ENCODE assay signal across 15 cellular contexts in genomic region chr19:51372021-51372648, GRCh38. TPM values are rescaled to one million over a fixed set of nuclear protein-coding genes. Genes with fewer than 3 reads are reported as not detected.
A peak's percentile ranks its signal among the peaks of the same experiment; 100 is the strongest.
DNase-seq lines count a peak whose midpoint lies in the region; TF ChIP-seq lines count a peak whose summit lies in the region.
"Had no signal": no experiment of that assay in that cellular context is flagged by ENCODE, and none has a peak within 500 bp of the region (broad histone marks: within the 10 kb centered on the region; RNA-seq: fewer than 3 reads in every experiment).

No MANE protein-coding gene starts in this region.

- BruUV-seq in A673 (replicated peaks; lab: Mats Ljungman, UMichigan) = no TSS peak

- WGBS in liver = 82% methylated on average over 18 of the region's 18 CpGs
- WGBS in transverse colon (ENCODE audit: low coverage in 1 of 2), 2 donors = 78 to 83% methylated on average over 5 to 18 of the region's 18 CpGs

- H3K27ac Mint-ChIP-seq in activated naive CD4-positive, alpha-beta T cell treated with anti-CD3 and anti-CD28 coated beads, Interleukin-2, amount 50 U/mL, for 24 hours = peak overlapping the region; percentile 81
- H3K27ac Mint-ChIP-seq in activated CD4-positive, alpha-beta memory T cell treated with anti-CD3 and anti-CD28 coated beads, Interleukin-2, amount 10 ng/mL, durations not matched to agents 7 days and 5 days = peak overlapping the region; percentile 100

- POLR2A ChIA-PET in activated CD4-positive, alpha-beta memory T cell treated with anti-CD3 and anti-CD28 coated beads, Interleukin-2, amount 10 ng/mL, durations not matched to agents 7 days and 5 days (lab: Charles Lee) = interaction anchor here (0.6 to 8.4 kb wide), 12 partner anchors 8 to 119 kb away, joined by 3 to 207 read pairs (median 4); partner anchors contain the start of genes LIM2 and SIGLEC10
- POLR2A ChIA-PET in A673 (lab: Charles Lee; ENCODE audit: low non-redundant PET) = no interaction called here

- no peak overlapping the region for H3K9ac ChIP-seq in liver (ENCODE audit: low read depth in 1 of 2, low read length in 2 of 2)
- H3K9ac ChIP-seq: GM23248, parathyroid adenoma had no signal

- peak overlapping the region in 1 of 3 donors; percentile 1 for H3K4me3 ChIP-seq in liver (ENCODE audit: low read depth in 1 of 3, low read length in 3 of 3)
- H3K4me3 ChIP-seq in transverse colon = no peak overlapping the region
- no peak overlapping the region for H3K4me3 ChIP-seq in A673 (ENCODE audit: low read depth, low read length, poor library complexity, severe bottlenecking)
- H3K4me3 ChIP-seq: GM23248 had no signal

- no peak for TF ChIP-seq RAD21 in liver (IDR thresholded peaks at IDR 0.05)

- H3K27me3 Mint-ChIP-seq in activated naive CD4-positive, alpha-beta T cell treated with anti-CD3 and anti-CD28 coated beads, Interleukin-2, amount 50 U/mL, for 24 hours = no peaks in the 10 kb centered on the region
- H3K27me3 Mint-ChIP-seq in activated CD4-positive, alpha-beta memory T cell treated with anti-CD3 and anti-CD28 coated beads, Interleukin-2, amount 10 ng/mL, durations not matched to agents 7 days and 5 days = no peaks in the 10 kb centered on the region

- H3K27ac ChIP-seq in liver (ENCODE audit: low read depth in 1 of 2, low read length in 2 of 2) (peak overlapping the region; percentile 10 to 26), transverse colon (peak overlapping the region; percentile 2 to 42 (median 18)), A673 (ENCODE audit: low read depth, low read length, poor library complexity, severe bottlenecking) (no peak overlapping the region)
- H3K27ac ChIP-seq: GM23248, parathyroid adenoma, vagina had no signal

- DNase-seq in activated naive CD4-positive, alpha-beta T cell treated with Interleukin-2 at 50 U/mL for 16 hours = no peak
- DNase-seq in activated CD4-positive, alpha-beta memory T cell treated with anti-CD3 and anti-CD28 coated beads, Interleukin-2, amount 10 ng/mL, durations not matched to agents 7 days and 5 days = no peak
- DNase-seq in transverse colon (no peak), A673 (ENCODE audit: low spot score) (no peak), putamen (ENCODE audit: low spot score) (no peak), NOMO-1 treated with DMSO at 0.1 percent for 48 hours (lab: John Stamatoyannopoulos, UW; ENCODE audit: unreplicated experiment) (no peak)
- DNase-seq: BE2C, GM23248, NCI-H1694, NCI-H526 treated with DMSO at 0.1 percent for 48 hours, T1000 had no signal

- no peak for TF ChIP-seq EP300 in transverse colon (IDR thresholded peaks at IDR 0.05; ENCODE audit: low read depth)

- H3K4me1 ChIP-seq in liver (ENCODE audit: control insufficient read depth in 4 of 4, insufficient read depth in 4 of 4, low read length in 3 of 4) (peaks cover 0 to 13% (median 3%) of the 10 kb centered on the region in 4 donors), transverse colon (peaks cover 0 to 8% (median 3%) of the 10 kb centered on the region in 4 donors), A673 (ENCODE audit: insufficient read depth, low read length, poor library complexity, severe bottlenecking) (peaks cover 6% of the 10 kb centered on the region)

- H3K4me3 Mint-ChIP-seq in activated naive CD4-positive, alpha-beta T cell treated with anti-CD3 and anti-CD28 coated beads, Interleukin-2, amount 50 U/mL, for 24 hours = peak overlapping the region; percentile 84
- peak overlapping the region; percentile 95 for H3K4me3 Mint-ChIP-seq in activated CD4-positive, alpha-beta memory T cell treated with anti-CD3 and anti-CD28 coated beads, Interleukin-2, amount 10 ng/mL, durations not matched to agents 7 days and 5 days

- H3K4me1 Mint-ChIP-seq in activated naive CD4-positive, alpha-beta T cell treated with anti-CD3 and anti-CD28 coated beads, Interleukin-2, amount 50 U/mL, for 24 hours = peaks cover 74% of the 10 kb centered on the region
- H3K4me1 Mint-ChIP-seq in activated CD4-positive, alpha-beta memory T cell treated with anti-CD3 and anti-CD28 coated beads, Interleukin-2, amount 10 ng/mL, durations not matched to agents 7 days and 5 days = peaks cover 88% of the 10 kb centered on the region

- in situ Hi-C loops in transverse colon (cut with MboI; ENCODE audit: low pct_ligation_motif_present in 1 of 4, low pct_unique_long_range_greater_than_20kb in 1 of 4, low sequenced_read_pairs in 3 of 4) = no loop called here

- TF ChIP-seq CTCF in liver (IDR thresholded peaks at IDR 0.05; ENCODE audit: low read depth, low read length, missing input control) = no peak
- TF ChIP-seq CTCF in transverse colon (IDR thresholded peaks at IDR 0.05) = no peak
- TF ChIP-seq CTCF in A673 (conservative IDR thresholded peaks at IDR 0.05; ENCODE audit: low read depth, low read length) = no peak

- TF ChIP-seq POLR2A in transverse colon (IDR thresholded peaks at IDR 0.05) = no peak

- intact Hi-C loops in transverse colon (cut with DNase I; ENCODE audit: low total_unique reads) = loop anchor here (10.0 kb wide), 1 partner anchor 323 kb away; the partner anchor contains the start of gene SPACA6
- intact Hi-C loops in A673 (cut with micrococcal nuclease; ENCODE audit: unreplicated experiment) = no loop called here

- H3K36me3 ChIP-seq in liver (ENCODE audit: control insufficient read depth in 4 of 4, insufficient read depth in 3 of 4, low read depth in 1 of 4, low read length in 3 of 4) (no peaks in the 10 kb centered on the region), transverse colon (no peaks in the 10 kb centered on the region), A673 (ENCODE audit: insufficient read depth, low read length, poor library complexity, severe bottlenecking) (no peaks in the 10 kb centered on the region)
- H3K36me3 ChIP-seq: BE2C, vagina had no signal

- no peaks in the 10 kb centered on the region for H3K36me3 Mint-ChIP-seq in activated naive CD4-positive, alpha-beta T cell treated with anti-CD3 and anti-CD28 coated beads, Interleukin-2, amount 50 U/mL, for 24 hours
- H3K36me3 Mint-ChIP-seq in activated CD4-positive, alpha-beta memory T cell treated with anti-CD3 and anti-CD28 coated beads, Interleukin-2, amount 10 ng/mL, durations not matched to agents 7 days and 5 days (ENCODE audit: low read depth) = peaks cover 29% of the 10 kb centered on the region

- H3K27me3 ChIP-seq in liver (ENCODE audit: control insufficient read depth in 4 of 4, insufficient read depth in 4 of 4, low read length in 3 of 4) = no peaks in the 10 kb centered on the region
- no peaks in the 10 kb centered on the region for H3K27me3 ChIP-seq in transverse colon
- H3K27me3 ChIP-seq in A673 (replicated peaks; ENCODE audit: insufficient read depth, low read depth, low read length, poor library complexity) = no peaks in the 10 kb centered on the region
- H3K27me3 ChIP-seq: BE2C, vagina had no signal

- no peaks in the 10 kb centered on the region for H3K9me3 ChIP-seq in liver (ENCODE audit: control insufficient read depth in 4 of 4, low read length in 3 of 4)
- no peaks in the 10 kb centered on the region for H3K9me3 ChIP-seq in transverse colon
- H3K9me3 ChIP-seq in A673 (ENCODE audit: low read depth, low read length, poor library complexity, severe bottlenecking) = no peaks in the 10 kb centered on the region
- H3K9me3 ChIP-seq: BE2C, vagina had no signal

- CTCF ChIA-PET in activated CD4-positive, alpha-beta memory T cell treated with anti-CD3 and anti-CD28 coated beads, Interleukin-2, amount 10 ng/mL, durations not matched to agents 7 days and 5 days (lab: Charles Lee) = interaction anchor here (0.8 to 2.7 kb wide), 8 partner anchors 9 to 289 kb away, joined by 3 to 16 read pairs (median 4); partner anchors contain the start of gene LIM2
- CTCF ChIA-PET in A673 (lab: Charles Lee) = no interaction called here

- no peaks in the 10 kb centered on the region for H3K9me3 Mint-ChIP-seq in activated naive CD4-positive, alpha-beta T cell treated with anti-CD3 and anti-CD28 coated beads, Interleukin-2, amount 50 U/mL, for 24 hours
- peaks cover 4% of the 10 kb centered on the region for H3K9me3 Mint-ChIP-seq in activated CD4-positive, alpha-beta memory T cell treated with anti-CD3 and anti-CD28 coated beads, Interleukin-2, amount 10 ng/mL, durations not matched to agents 7 days and 5 days

TF ChIP-seq in liver, 16 proteins besides CTCF, POLR2A, EP300 and RAD21:
- TF ChIP-seq NR2F2 (IDR thresholded peaks at IDR 0.05) = no peak

RNA-seq across cellular contexts. Expression of gene NKG7, which starts 0.3 kb away (rescaled TPM):
- total RNA-seq in activated CD4-positive, alpha-beta memory T cell treated with anti-CD3 and anti-CD28 coated beads, Interleukin-2, amount 10 ng/mL, durations not matched to agents 7 days and 5 days = 100 to 1,000 TPM; 417 to 428 TPM
- 10 to 100 TPM in 1 of 2 donors, 1 to 10 TPM in 1; 2.0 to 13.6 TPM for total RNA-seq in liver
- polyA plus RNA-seq in liver = 1 to 10 TPM; 5.3 to 6.2 TPM
- 1 to 10 TPM in 2 of 4 donors, not detected in 2; 1.6 to 3.0 TPM for total RNA-seq in transverse colon
- total RNA-seq in A673 (2021) = not detected in 2 replicates
- total RNA-seq: GM23248 had no signal
- polyA plus RNA-seq: GM23248 had no signal

RNA-seq across cellular contexts. Expression of gene CLDND2, which starts 3.3 kb away (rescaled TPM):
- 1 to 10 TPM; 6.4 to 8.2 TPM for total RNA-seq in activated CD4-positive, alpha-beta memory T cell treated with anti-CD3 and anti-CD28 coated beads, Interleukin-2, amount 10 ng/mL, durations not matched to agents 7 days and 5 days
- total RNA-seq in liver (not detected), transverse colon (not detected), A673 (2021) (not detected in 2 replicates)
- 1 to 10 TPM in 1 of 2 donors, under 1 TPM in 1; 0.22 to 3.0 TPM for polyA plus RNA-seq in liver
- total RNA-seq: GM23248, vagina had no signal

RNA-seq across cellular contexts. Expression of gene ETFB, which starts 5.9 kb away (rescaled TPM):
- 100 to 1,000 TPM; 126 to 131 TPM for total RNA-seq in activated CD4-positive, alpha-beta memory T cell treated with anti-CD3 and anti-CD28 coated beads, Interleukin-2, amount 10 ng/mL, durations not matched to agents 7 days and 5 days
- total RNA-seq in liver = 100 to 1,000 TPM; 129 to 324 TPM
- 100 to 1,000 TPM; 610 to 713 TPM for polyA plus RNA-seq in liver
- 100 to 1,000 TPM in 2 of 4 donors, 10 to 100 TPM in 2; 56.9 to 147 (median 99.1) TPM for total RNA-seq in transverse colon
- 52.6 and 60.6 TPM in 2 replicates for total RNA-seq in A673 (2021)

RNA-seq across cellular contexts. Expression of gene LIM2, which starts 15.6 kb away (rescaled TPM):
- total RNA-seq in activated CD4-positive, alpha-beta memory T cell treated with anti-CD3 and anti-CD28 coated beads, Interleukin-2, amount 10 ng/mL, durations not matched to agents 7 days and 5 days = not detected
- total RNA-seq in liver (not detected), transverse colon (not detected), A673 (2021) (not detected in 2 replicates)
- not detected for polyA plus RNA-seq in liver
- total RNA-seq: GM23248, vagina had no signal
- polyA plus RNA-seq: GM23248 had no signal

RNA-seq across cellular contexts. Expression of gene C19orf84, which starts 18.3 kb away (rescaled TPM):
- not detected for total RNA-seq in activated CD4-positive, alpha-beta memory T cell treated with anti-CD3 and anti-CD28 coated beads, Interleukin-2, amount 10 ng/mL, durations not matched to agents 7 days and 5 days
- total RNA-seq in liver (under 1 TPM in 1 of 2 donors, not detected in 1; 0.08 TPM), transverse colon (not detected), A673 (2021) (not detected in 2 replicates)
- polyA plus RNA-seq in liver = not detected
- total RNA-seq: GM23248, vagina had no signal
- polyA plus RNA-seq: GM23248 had no signal

Comparison
In these comparisons a context has a peak if more than half of its experiments do, and no peak if none do; other contexts are left out.
1. RNA of gene NKG7, which starts 0.3 kb away (total RNA-seq): 417 to 428 TPM in activated CD4-positive, alpha-beta memory T cell treated with anti-CD3 and anti-CD28 coated beads, Interleukin-2, amount 10 ng/mL, durations not matched to agents 7 days and 5 days; 2.0 to 13.6 TPM in liver, 1.6 to 3.0 TPM in transverse colon and not detected in A673; every median in the first group is over 10 times any median in the second.